Comparison of ENCODE assay signal across 23 cellular contexts in genomic region chr2:70007151-70007550, GRCh38. TPM values are rescaled to one million over a fixed set of nuclear protein-coding genes. Genes with fewer than 3 reads are reported as not detected.
A peak's percentile ranks its signal among the peaks of the same experiment; 100 is the strongest.
DNase-seq lines count a peak whose midpoint lies in the region; TF ChIP-seq lines count a peak whose summit lies in the region.
"Had no signal": no experiment of that assay in that cellular context is flagged by ENCODE, and none has a peak within 500 bp of the region (broad histone marks: within the 10 kb centered on the region; RNA-seq: fewer than 3 reads in every experiment).

No MANE protein-coding gene starts in this region.

- H3K4me3 ChIP-seq in neutrophil (ENCODE audit: low read depth in 1 of 2, low read length in 1 of 2) (no peak overlapping the region), suprapubic skin (no peak overlapping the region), breast epithelium (no peak overlapping the region)
- H3K4me3 ChIP-seq: BLaER1, GM12878 had no signal

- TF ChIP-seq EP300 in suprapubic skin (IDR thresholded peaks at IDR 0.05) = no peak

- 92% methylated on average over 13 of the region's 13 CpGs for WGBS in suprapubic skin

- H3K9me3 ChIP-seq in neutrophil (no peaks in the 10 kb centered on the region), suprapubic skin (no peaks in the 10 kb centered on the region), breast epithelium (no peaks in the 10 kb centered on the region)
- H3K9me3 ChIP-seq: BE2C, BLaER1 had no signal

- H3K36me3 ChIP-seq in neutrophil = peaks cover 34% of the 10 kb centered on the region
- H3K36me3 ChIP-seq in suprapubic skin = no peaks in the 10 kb centered on the region
- no peaks in the 10 kb centered on the region for H3K36me3 ChIP-seq in breast epithelium
- H3K36me3 ChIP-seq: BE2C had no signal

- H3K4me1 ChIP-seq in neutrophil (ENCODE audit: control insufficient read depth in 1 of 2, insufficient read depth in 1 of 2, low read depth in 1 of 2, low read length in 1 of 2) = peaks cover 82 to 88% of the 10 kb centered on the region in 2 experiments
- no peaks in the 10 kb centered on the region for H3K4me1 ChIP-seq in suprapubic skin
- no peaks in the 10 kb centered on the region for H3K4me1 ChIP-seq in breast epithelium
- H3K4me1 ChIP-seq: BE2C, BLaER1 had no signal

- peak; percentile 30 for DNase-seq in activated CD8-positive, alpha-beta memory T cell treated with anti-CD3 and anti-CD28 coated beads, Interleukin-2, amount 50 U/mL, for 48 hours
- DNase-seq in activated CD8-positive, alpha-beta memory T cell treated with anti-CD3 and anti-CD28 coated beads, Interleukin-2, amount 50 U/mL, for 4 hours = no peak
- DNase-seq in suprapubic skin (ENCODE audit: low spot score in 2 of 2) (peak; percentile 15 to 18), breast epithelium (ENCODE audit: low spot score in 2 of 2) (no peak), kidney tubule cell (ENCODE audit: low spot score) (no peak)
- DNase-seq: 8988T; ACHN; BE2C; C1 segment of cervical spinal cord; CD4-positive, alpha-beta memory T cell; CD4-positive, CD25-positive, alpha-beta regulatory T cell; CD8-positive, alpha-beta memory T cell; COR-L47; DMS 273 treated with DMSO at 0.1 percent for 48 hours; DMS153; DMS53; DMS79; DND-41; EL; GDM1 had no signal

- TF ChIP-seq CTCF in neutrophil (IDR thresholded peaks at IDR 0.05) (no peak), suprapubic skin (IDR thresholded peaks at IDR 0.05) (no peak), breast epithelium (IDR thresholded peaks at IDR 0.05) (no peak)

- H3K27ac ChIP-seq in neutrophil = peak overlapping the region; percentile 87
- no peak overlapping the region for H3K27ac ChIP-seq in suprapubic skin
- H3K27ac ChIP-seq in breast epithelium = no peak overlapping the region
- H3K27ac ChIP-seq: BLaER1 had no signal

- H3K27me3 ChIP-seq in neutrophil (no peaks in the 10 kb centered on the region), suprapubic skin (no peaks in the 10 kb centered on the region), breast epithelium (no peaks in the 10 kb centered on the region)
- H3K27me3 ChIP-seq: BE2C, BLaER1 had no signal

- TF ChIP-seq POLR2A in suprapubic skin (IDR thresholded peaks at IDR 0.05) = no peak
- no peak for TF ChIP-seq POLR2A in breast epithelium (IDR thresholded peaks at IDR 0.05)

- intact Hi-C loops in breast epithelium (cut with DNase I; ENCODE audit: low total_unique reads) = no loop called here

RNA-seq across cellular contexts. Expression of gene ASPRV1, which starts 45.7 kb away (rescaled TPM):
- 100 to 1,000 TPM in 3 of 4 donors, 10 to 100 TPM in 1; 45.3 to 805 (median 558) TPM for total RNA-seq in suprapubic skin
- total RNA-seq in breast epithelium = 1 to 10 TPM; 1.6 to 4.5 (median 1.8) TPM

Comparison
In these comparisons a context has a peak if more than half of its experiments do, and no peak if none do; other contexts are left out.
1. DNase-seq: peak in activated CD8-positive, alpha-beta memory T cell treated with anti-CD3 and anti-CD28 coated beads, Interleukin-2, amount 50 U/mL, for 48 hours (single experiment) and suprapubic skin (2 of 2); none in activated CD8-positive, alpha-beta memory T cell treated with anti-CD3 and anti-CD28 coated beads, Interleukin-2, amount 50 U/mL, for 4 hours (single experiment), breast epithelium (0 of 2) and kidney tubule cell (single experiment).
2. RNA of gene ASPRV1, which starts 45.7 kb away (total RNA-seq): 45.3 to 805 TPM in suprapubic skin; 1.6 to 4.5 TPM in breast epithelium; every median in the first group is over 4 times any median in the second.